ENCODE assay signal across 3 cellular contexts in genomic region chr20:40532103-40532502, GRCh38.
TF ChIP-seq lines count a peak whose summit lies in the region.

No MANE protein-coding gene starts in this region.

TF ChIP-seq in SK-N-SH, 30 proteins besides CTCF, POLR2A, EP300 and RAD21 (continued from another document):
- TF ChIP-seq IRF3 (IDR thresholded peaks at IDR 0.05; ENCODE audit: low read depth, low read length) (no peak), GATA2 (CRISPR knock-in tag; IDR thresholded peaks at IDR 0.05) (no peak), MXI1 (IDR thresholded peaks at IDR 0.05; ENCODE audit: low read depth, low read length) (no peak), FOXJ3 (CRISPR knock-in tag; IDR thresholded peaks at IDR 0.05) (no peak), RCOR1 (IDR thresholded peaks at IDR 0.05; ENCODE audit: low read length) (no peak), YY1 (IDR thresholded peaks at IDR 0.05; ENCODE audit: low read depth) (no peak), TEAD4 (IDR thresholded peaks at IDR 0.05; ENCODE audit: borderline replicate concordance, insufficient read depth) (no peak), USF2 (IDR thresholded peaks at IDR 0.05; ENCODE audit: borderline replicate concordance, low read depth, low read length) (no peak), EZH2phosphoT487 (IDR thresholded peaks at IDR 0.05; ENCODE audit: borderline replicate concordance, low read depth) (no peak), FOSL2 (IDR thresholded peaks at IDR 0.05; ENCODE audit: borderline replicate concordance, low read depth) (no peak), PBX3 (IDR thresholded peaks at IDR 0.05) (no peak), RFX5 (IDR thresholded peaks at IDR 0.05; ENCODE audit: low read length) (no peak)

TF ChIP-seq in SK-N-SH treated with all-trans-retinoic acid at 6 μM for 48 hours, 23 proteins besides CTCF, POLR2A, EP300 and RAD21 (continued from another document):
- TF ChIP-seq ARNTL (CRISPR knock-in tag; IDR thresholded peaks at IDR 0.05; ENCODE audit: borderline replicate concordance, low read depth), result no peak
- no peak for TF ChIP-seq CSRNP3 (CRISPR knock-in tag; IDR thresholded peaks at IDR 0.05)
- TF ChIP-seq GLIS3 (CRISPR knock-in tag; IDR thresholded peaks at IDR 0.05), result no peak
- no peak for TF ChIP-seq TSHZ2 (CRISPR knock-in tag; IDR thresholded peaks at IDR 0.05)
- TF ChIP-seq PPARA (CRISPR knock-in tag; IDR thresholded peaks at IDR 0.05; ENCODE audit: borderline replicate concordance), result no peak
- no peak for TF ChIP-seq ZNF8 (CRISPR knock-in tag; IDR thresholded peaks at IDR 0.05)
- TF ChIP-seq SNAI2 (CRISPR knock-in tag; IDR thresholded peaks at IDR 0.05), result no peak
- TF ChIP-seq ZNF565 (CRISPR knock-in tag; conservative IDR thresholded peaks at IDR 0.05; ENCODE audit: low read depth), result no peak
- no peak for TF ChIP-seq CSDC2 (CRISPR knock-in tag; IDR thresholded peaks at IDR 0.05)
- no peak for TF ChIP-seq ZFP30 (CRISPR knock-in tag; IDR thresholded peaks at IDR 0.05)
- no peak for TF ChIP-seq ESRRG (CRISPR knock-in tag; IDR thresholded peaks at IDR 0.05)
- TF ChIP-seq PATZ1 (CRISPR knock-in tag; IDR thresholded peaks at IDR 0.05; ENCODE audit: borderline replicate concordance), result no peak
- no peak for TF ChIP-seq ISL1 (CRISPR knock-in tag; IDR thresholded peaks at IDR 0.05)
- no peak for TF ChIP-seq CREB5 (CRISPR knock-in tag; IDR thresholded peaks at IDR 0.05; ENCODE audit: low read depth)

TF ChIP-seq in Ishikawa, 13 proteins besides CTCF, POLR2A, EP300 and RAD21 (continued from another document):
- no peak for TF ChIP-seq REST (IDR thresholded peaks at IDR 0.05; ENCODE audit: low read depth)
- no peak for TF ChIP-seq MAX (IDR thresholded peaks at IDR 0.05)
- no peak for TF ChIP-seq USF1 (IDR thresholded peaks at IDR 0.05)
